1 cellular context compared by ENCODE assay signal in genomic region chr21:14673649-14674048, GRCh38.
TF ChIP-seq lines count a peak whose summit lies in the region.

No MANE protein-coding gene starts in this region.

TF ChIP-seq in K562, 482 proteins besides CTCF, POLR2A, EP300 and RAD21 (continued from another document and continues in another):
- no peak for TF ChIP-seq REST (CRISPR knock-in tag; IDR thresholded peaks at IDR 0.05; ENCODE audit: low read depth)
- TF ChIP-seq EHMT2 (IDR thresholded peaks at IDR 0.05) = 0 out of 2 replicates have a peak, but pooled peaks have one; percentile 30
- peak in 1 of 2 experiments; percentile 93; a peak in 2 of 4 replicates for TF ChIP-seq TBL1XR1 (IDR thresholded peaks at IDR 0.05; ENCODE audit: low read length in 2 of 2)
- TF ChIP-seq ZBTB12 (CRISPR knock-in tag; IDR thresholded peaks at IDR 0.05) = no peak; the same call in 1 of the 2 replicates
- TF ChIP-seq E2F3 (CRISPR knock-in tag; IDR thresholded peaks at IDR 0.05) = no peak
- TF ChIP-seq NR0B1 (IDR thresholded peaks at IDR 0.05; ENCODE audit: partially characterized antibody) = no peak
- TF ChIP-seq ZEB2 (IDR thresholded peaks at IDR 0.05) = peak; percentile 74; the same call in 1 of the 2 replicates
- TF ChIP-seq ZNF239 (CRISPR knock-in tag; IDR thresholded peaks at IDR 0.05) = 0 out of 2 replicates have a peak, but pooled peaks have one; percentile 26
- TF ChIP-seq ZNF655 (CRISPR knock-in tag; IDR thresholded peaks at IDR 0.05) = no peak
- peak; percentile 44; the same call in 1 of the 2 replicates for TF ChIP-seq MAFF (IDR thresholded peaks at IDR 0.05; ENCODE audit: low read length)
- no peak for TF ChIP-seq CCAR2 (IDR thresholded peaks at IDR 0.05; ENCODE audit: low read depth, low read length)
- TF ChIP-seq GMEB1 (CRISPR knock-in tag; IDR thresholded peaks at IDR 0.05) = no peak; the same call in 1 of the 2 replicates
- TF ChIP-seq SRF (CRISPR knock-in tag; IDR thresholded peaks at IDR 0.05) = no peak
- TF ChIP-seq ERF (CRISPR knock-in tag; IDR thresholded peaks at IDR 0.05) = no peak
- no peak for TF ChIP-seq ZBED1 (IDR thresholded peaks at IDR 0.05)
- TF ChIP-seq ARID1B (IDR thresholded peaks at IDR 0.05) = peak; percentile 97
- peak; percentile 33; the same call in 1 of the 2 replicates for TF ChIP-seq LEF1 (IDR thresholded peaks at IDR 0.05)
- TF ChIP-seq PURB (CRISPR knock-in tag; IDR thresholded peaks at IDR 0.05; ENCODE audit: low read depth) = no peak
- no peak for TF ChIP-seq ZNF143 (CRISPR knock-in tag; IDR thresholded peaks at IDR 0.05)
- peak in 1 of 3 experiments; percentile 34; a peak in 1 of 6 replicates for TF ChIP-seq ZBTB11 (CRISPR knock-in tag; IDR thresholded peaks at IDR 0.05)
- no peak for TF ChIP-seq TFAP4 (CRISPR knock-in tag; IDR thresholded peaks at IDR 0.05; ENCODE audit: borderline replicate concordance)
- peak in 1 of 2 experiments; percentile 80; a peak in 2 of 4 replicates for TF ChIP-seq ZMIZ1 (IDR thresholded peaks at IDR 0.05; ENCODE audit: low read depth in 2 of 2, low read length in 2 of 2)
- TF ChIP-seq HOXB6 (CRISPR knock-in tag; IDR thresholded peaks at IDR 0.05; ENCODE audit: borderline replicate concordance) = no peak
- TF ChIP-seq E2F1 (CRISPR knock-in tag; IDR thresholded peaks at IDR 0.05) = no peak
- TF ChIP-seq CHAMP1 (IDR thresholded peaks at IDR 0.05) = peak; percentile 92
- TF ChIP-seq VEZF1 (CRISPR knock-in tag; IDR thresholded peaks at IDR 0.05) = peak; percentile 62; the same call in 1 of the 2 replicates
- TF ChIP-seq MAX (CRISPR knock-in tag; IDR thresholded peaks at IDR 0.05) = no peak
- no peak for TF ChIP-seq KLF13 (tag; IDR thresholded peaks at IDR 0.05; ENCODE audit: borderline replicate concordance, low read depth)
- TF ChIP-seq HNRNPH1 (optimal IDR thresholded peaks at IDR 0.05; ENCODE audit: low read depth, low read length) = no peak
- TF ChIP-seq HEY1 (CRISPR knock-in tag; IDR thresholded peaks at IDR 0.05; ENCODE audit: borderline replicate concordance) = 0 out of 2 replicates have a peak, but pooled peaks have one; percentile 55
